ENCODE assay signal across 1 cellular context in the genomic region with DNA sequence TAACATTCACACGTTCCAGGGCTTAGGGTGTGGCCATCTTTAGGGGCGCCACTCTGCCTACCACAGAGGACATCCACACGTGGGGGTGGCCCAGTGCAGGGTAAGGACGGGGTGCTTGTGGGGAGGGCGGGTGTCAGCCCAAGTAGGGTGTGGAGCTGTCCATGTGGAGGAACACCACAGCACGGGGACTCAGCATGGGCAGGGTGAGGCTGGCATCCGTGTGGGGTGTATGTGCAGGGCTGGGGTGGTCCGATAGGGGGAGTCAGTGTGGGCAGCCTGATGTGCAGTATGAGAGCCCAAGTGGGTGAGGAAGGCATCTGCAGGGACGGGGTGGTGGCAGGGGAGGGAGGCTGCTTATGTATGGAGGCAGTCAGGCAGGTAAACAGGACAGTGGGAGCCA.
A peak's percentile ranks its signal among the peaks of the same experiment; 100 is the strongest.
TF ChIP-seq lines count a peak whose summit lies in the region.

No MANE protein-coding gene starts in this region.

TF ChIP-seq in K562, 482 proteins besides CTCF, POLR2A, EP300 and RAD21:
- TF ChIP-seq POLR2AphosphoS2 (IDR thresholded peaks at IDR 0.05; ENCODE audit: low read length) (peak; percentile 72; the same call in 1 of the 2 replicates), SUPT5H (IDR thresholded peaks at IDR 0.05) (0 out of 2 replicates have a peak, but pooled peaks have one; percentile 47), BHLHE40 (IDR thresholded peaks at IDR 0.05; ENCODE audit: low read length) (no peak), OTX1 (CRISPR knock-in tag; IDR thresholded peaks at IDR 0.05) (no peak), EP400 (IDR thresholded peaks at IDR 0.05) (no peak), ZNF695 (CRISPR knock-in tag; IDR thresholded peaks at IDR 0.05) (no peak), KAT7 (CRISPR knock-in tag; IDR thresholded peaks at IDR 0.05; ENCODE audit: borderline replicate concordance) (no peak), FOXK2 (conservative IDR thresholded peaks at IDR 0.05 in 1 of 2, IDR thresholded peaks at IDR 0.05 in 1 of 2; ENCODE audit: low read depth in 2 of 2) (no peak), POLR2G (IDR thresholded peaks at IDR 0.05; ENCODE audit: low read depth, low read length) (peak; percentile 52), NFYB (IDR thresholded peaks at IDR 0.05; ENCODE audit: extremely low read depth, insufficient read length) (no peak), HNRNPH1 (optimal IDR thresholded peaks at IDR 0.05; ENCODE audit: low read depth, low read length) (no peak), TGIF2 (CRISPR knock-in tag; IDR thresholded peaks at IDR 0.05) (no peak)
